15 cellular contexts compared by ENCODE assay signal in genomic region chr6:41644297-41644879, GRCh38. TPM values are rescaled to one million over a fixed set of nuclear protein-coding genes. Genes with fewer than 3 reads are reported as not detected.
DNase-seq lines count a peak whose midpoint lies in the region; ATAC-seq and TF ChIP-seq lines count a peak whose summit lies in the region.
"Had no signal": no experiment of that assay in that cellular context is flagged by ENCODE, and none has a peak within 500 bp of the region (broad histone marks: within the 10 kb centered on the region; RNA-seq: fewer than 3 reads in every experiment).

No MANE protein-coding gene starts in this region.

- peak overlapping the region; percentile 19 for H3K4me3 Mint-ChIP-seq in endothelial cell (ENCODE audit: unreplicated experiment)

- H3K36me3 Mint-ChIP-seq in endothelial cell (ENCODE audit: low read depth, unreplicated experiment), result peaks cover 60% of the 10 kb centered on the region

- peak overlapping the region; percentile 41 for H2AFZ ChIP-seq in neural cell (ENCODE audit: low read depth, low read length)

- H3K36me3 ChIP-seq in H7 (replicated peaks; ENCODE audit: control insufficient read depth, insufficient read depth, low read length) (peaks cover 4% of the 10 kb centered on the region), neural cell (ENCODE audit: insufficient read depth, low read length) (no peaks in the 10 kb centered on the region)
- H3K36me3 ChIP-seq: gastrocnemius medialis, left ventricle myocardium inferior had no signal

- peak overlapping the region; percentile 44 for H3K9ac ChIP-seq in neural cell (ENCODE audit: low read length)

- H3K27ac ChIP-seq in neural cell (ENCODE audit: low read length), result peak overlapping the region; percentile 25
- H3K27ac ChIP-seq: gastrocnemius medialis, left ventricle myocardium inferior had no signal

- DNase-seq in H7 (peak; percentile 75), NCI-H2227 (lab: John Stamatoyannopoulos, UW; ENCODE audit: unreplicated experiment) (peak; percentile 31), endothelial cell (ENCODE audit: low spot score) (no peak), foreskin fibroblast (no peak), UCSD-AML1 (lab: John Stamatoyannopoulos, UW; ENCODE audit: unreplicated experiment) (no peak)
- DNase-seq: amniotic stem cell, HCEC 1CT, left ventricle myocardium inferior, MV-4-11, nucleus accumbens, small intestine had no signal

- no peaks in the 10 kb centered on the region for H3K9me3 Mint-ChIP-seq in endothelial cell (ENCODE audit: unreplicated experiment)

- no peaks in the 10 kb centered on the region for H3F3A ChIP-seq in neural cell (ENCODE audit: insufficient read depth, low read length, poor library complexity, severe bottlenecking)

- TF ChIP-seq EP300 in neural cell (conservative IDR thresholded peaks at IDR 0.05; ENCODE audit: poor library complexity, severe bottlenecking), result no peak

- H3K4me3 ChIP-seq in H7 (ENCODE audit: insufficient read depth, low read depth, low read length), result no peak overlapping the region
- H3K4me3 ChIP-seq in neural cell (ENCODE audit: low read length), result no peak overlapping the region
- H3K4me3 ChIP-seq in foreskin fibroblast (ENCODE audit: low read depth in 1 of 2, low read length in 2 of 2), result no peak overlapping the region
- H3K4me3 ChIP-seq: gastrocnemius medialis, left ventricle myocardium inferior had no signal

- peaks cover 66% of the 10 kb centered on the region for H3K4me1 Mint-ChIP-seq in endothelial cell (ENCODE audit: unreplicated experiment)

- H3K79me2 ChIP-seq in neural cell (replicated peaks; ENCODE audit: insufficient read depth, low read length), result no peaks in the 10 kb centered on the region

- H3K27me3 Mint-ChIP-seq in endothelial cell (ENCODE audit: unreplicated experiment), result peaks cover 21% of the 10 kb centered on the region

- H3K27me3 ChIP-seq in H7 (ENCODE audit: control insufficient read depth, insufficient read depth, low read length) (peaks cover 6% of the 10 kb centered on the region; the same call in 1 of the 2 replicates), neural cell (ENCODE audit: insufficient read depth, low read depth, low read length) (peaks cover 11% of the 10 kb centered on the region)

- no peaks in the 10 kb centered on the region for H3K9me3 ChIP-seq in neural cell (ENCODE audit: low read length)
- H3K9me3 ChIP-seq: gastrocnemius medialis, left ventricle myocardium inferior had no signal

- H3K27ac Mint-ChIP-seq in endothelial cell (ENCODE audit: unreplicated experiment), result peak overlapping the region; percentile 75

- TF ChIP-seq CTCF in endothelial cell (IDR thresholded peaks at IDR 0.05; ENCODE audit: unreplicated experiment), result no peak
- no peak for TF ChIP-seq CTCF in neural cell (IDR thresholded peaks at IDR 0.05; ENCODE audit: poor library complexity, severe bottlenecking)
- no peak for TF ChIP-seq CTCF in foreskin fibroblast (IDR thresholded peaks at IDR 0.05; ENCODE audit: low read depth, low read length)

- peak overlapping the region; percentile 33 for H3K4me2 ChIP-seq in neural cell (ENCODE audit: low read length)

- no peak for ATAC-seq in HG02610 (IDR thresholded peaks at IDR 0.05; ENCODE audit: unreplicated experiment)
- no peak for ATAC-seq in GM21528 (IDR thresholded peaks at IDR 0.05; ENCODE audit: low FRiP score, unreplicated experiment)
- ATAC-seq: gastrocnemius medialis had no signal

- H4K20me1 ChIP-seq in neural cell (ENCODE audit: insufficient read depth), result no peaks in the 10 kb centered on the region

- no peak for TF ChIP-seq RAD21 in neural cell (conservative IDR thresholded peaks at IDR 0.05)

- no peaks in the 10 kb centered on the region for H3K9me2 ChIP-seq in neural cell (ENCODE audit: insufficient read depth, low read length)

TF ChIP-seq in neural cell, 6 proteins besides CTCF, POLR2A, EP300 and RAD21:
- no peak for TF ChIP-seq POLR2AphosphoS5 (IDR thresholded peaks at IDR 0.05)
- no peak for TF ChIP-seq REST (IDR thresholded peaks at IDR 0.05; ENCODE audit: borderline replicate concordance)
- TF ChIP-seq EZH2 (IDR thresholded peaks at IDR 0.05; ENCODE audit: borderline replicate concordance, insufficient read depth, low read length, poor library complexity, severe bottlenecking), result no peak
- no peak for TF ChIP-seq MXI1 (conservative IDR thresholded peaks at IDR 0.05; ENCODE audit: poor library complexity, severe bottlenecking)
TF ChIP-seq in neural cell: peak in this region for 0.

RNA-seq across cellular contexts. Expression of gene MDFI, which starts 6.1 kb away (rescaled TPM):
- 205 and 262 TPM in 2 replicates for total RNA-seq in H7 (2014; rRNA removed; shearing (Covaris generic))
- total RNA-seq in endothelial cell (ENCODE audit: unreplicated experiment), result 285 TPM
- polyA plus RNA-seq in neural cell, result 42.5 and 42.8 TPM in 2 replicates
- polyA minus RNA-seq in neural cell, result 12.7 and 17.5 TPM in 2 replicates

Comparison
In these comparisons a context has a peak if more than half of its experiments do, and no peak if none do; other contexts are left out.
1. DNase-seq: peak in H7 (single experiment) and NCI-H2227 (single experiment); none in endothelial cell (single experiment), foreskin fibroblast (0 of 2) and UCSD-AML1 (single experiment).